ENCODE assay signal across 2 cellular contexts in genomic region chr14:49704471-49704870, GRCh38.
TF ChIP-seq lines count a peak whose summit lies in the region.

No MANE protein-coding gene starts in this region.

TF ChIP-seq in K562, 482 proteins besides CTCF, POLR2A, EP300 and RAD21:
- TF ChIP-seq CEBPB (tag; IDR thresholded peaks at IDR 0.05) = 0 out of 2 replicates have a peak, but pooled peaks have one; percentile 13

TF ChIP-seq in HepG2, 621 proteins besides CTCF, POLR2A, EP300 and RAD21:
- TF ChIP-seq ZMYM2 (CRISPR knock-in tag; IDR thresholded peaks at IDR 0.05) = 0 out of 2 replicates have a peak, but pooled peaks have one; percentile 19
- TF ChIP-seq BCL6 (CRISPR knock-in tag; IDR thresholded peaks at IDR 0.05) = peak; percentile 79
- TF ChIP-seq ZNF460 (CRISPR knock-in tag; IDR thresholded peaks at IDR 0.05; ENCODE audit: borderline replicate concordance) = peak; percentile 72; the same call in 1 of the 2 replicates
- TF ChIP-seq HNF4A (CRISPR knock-in tag; IDR thresholded peaks at IDR 0.05) = 0 out of 2 replicates have a peak, but pooled peaks have one; percentile 14
- TF ChIP-seq NR2F6 (IDR thresholded peaks at IDR 0.05) = peak; percentile 20; the same call in 1 of the 2 replicates
- 0 out of 2 replicates have a peak, but pooled peaks have one; percentile 12 for TF ChIP-seq NR2F6 (CRISPR knock-in tag; IDR thresholded peaks at IDR 0.05)
- TF ChIP-seq RARA (CRISPR knock-in tag; IDR thresholded peaks at IDR 0.05) = peak; percentile 54; the same call in 1 of the 2 replicates
TF ChIP-seq in HepG2: peak in this region for 6; not testable (repeated sequence) for 615.
